In genomic region chr9:134802201-134802795, GRCh38 we compare ENCODE assay signal across 24 cellular contexts.
"Had no signal": no experiment of that assay in that cellular context is flagged by ENCODE, and none has a peak within 500 bp of the region (broad histone marks: within the 10 kb centered on the region; RNA-seq: fewer than 3 reads in every experiment).

No MANE protein-coding gene starts in this region.

- H3K36me3 Mint-ChIP-seq: activated CD8-positive, alpha-beta memory T cell treated with anti-CD3 and anti-CD28 coated beads, Interleukin-2, amount 10 ng/mL, durations not matched to agents 7 days and 5 days; activated naive CD4-positive, alpha-beta T cell treated with anti-CD3 and anti-CD28 coated beads, Interleukin-2, amount 10 ng/mL, durations not matched to agents 7 days and 5 days had no signal

- H3K4me3 ChIP-seq: coronary artery, esophagus squamous epithelium, gastrocnemius medialis, right lobe of liver, skin epidermis had no signal

- H3K27ac Mint-ChIP-seq: activated CD4-positive, alpha-beta T cell treated with anti-CD3 and anti-CD28 coated beads, Interleukin-2, amount 10 ng/mL, durations not matched to agents 7 days and 5 days; activated CD8-positive, alpha-beta memory T cell treated with anti-CD3 and anti-CD28 coated beads, Interleukin-2, amount 10 ng/mL, durations not matched to agents 7 days and 5 days; activated CD8-positive, alpha-beta T cell treated with anti-CD3 and anti-CD28 coated beads for 36 hours; activated naive CD4-positive, alpha-beta T cell treated with anti-CD3 and anti-CD28 coated beads, Interleukin-2, amount 10 ng/mL, durations not matched to agents 7 days and 5 days; T-helper 2 cell treated with Interferon-gamma antibody and Interleukin-4, amounts not matched to agents 5 μg/mL and 100 μg/mL, for 36 hours had no signal

- H3K4me1 Mint-ChIP-seq: activated CD4-positive, alpha-beta T cell treated with anti-CD3 and anti-CD28 coated beads, Interleukin-2, amount 10 ng/mL, durations not matched to agents 7 days and 5 days; activated CD8-positive, alpha-beta memory T cell treated with anti-CD3 and anti-CD28 coated beads, Interleukin-2, amount 10 ng/mL, durations not matched to agents 7 days and 5 days; activated naive CD4-positive, alpha-beta T cell treated with anti-CD3 and anti-CD28 coated beads, Interleukin-2, amount 10 ng/mL, durations not matched to agents 7 days and 5 days had no signal

- ATAC-seq: activated CD8-positive, alpha-beta memory T cell treated with anti-CD3 and anti-CD28 coated beads, Interleukin-2, amount 10 ng/mL, durations not matched to agents 7 days and 5 days; activated CD8-positive, alpha-beta T cell treated with anti-CD3 and anti-CD28 coated beads for 36 hours; gastrocnemius medialis; left cardiac atrium; right lobe of liver had no signal

- H3K4me1 ChIP-seq: parathyroid adenoma, right lobe of liver had no signal

- H3K9me3 Mint-ChIP-seq: activated CD4-positive, alpha-beta T cell treated with anti-CD3 and anti-CD28 coated beads, Interleukin-2, amount 10 ng/mL, durations not matched to agents 7 days and 5 days; activated CD8-positive, alpha-beta T cell treated with anti-CD3 and anti-CD28 coated beads for 36 hours; activated naive CD4-positive, alpha-beta T cell treated with anti-CD3 and anti-CD28 coated beads, Interleukin-2, amount 10 ng/mL, durations not matched to agents 7 days and 5 days; nephron; T-helper 2 cell treated with Interferon-gamma antibody and Interleukin-4, amounts not matched to agents 5 μg/mL and 100 μg/mL, for 36 hours had no signal

- H3K4me3 Mint-ChIP-seq: activated CD4-positive, alpha-beta T cell treated with anti-CD3 and anti-CD28 coated beads, Interleukin-2, amount 10 ng/mL, durations not matched to agents 7 days and 5 days; activated CD8-positive, alpha-beta memory T cell treated with anti-CD3 and anti-CD28 coated beads, Interleukin-2, amount 10 ng/mL, durations not matched to agents 7 days and 5 days; activated CD8-positive, alpha-beta T cell treated with anti-CD3 and anti-CD28 coated beads for 36 hours; activated naive CD4-positive, alpha-beta T cell treated with anti-CD3 and anti-CD28 coated beads, Interleukin-2, amount 10 ng/mL, durations not matched to agents 7 days and 5 days; nephron; T-helper 2 cell treated with Interferon-gamma antibody and Interleukin-4, amounts not matched to agents 5 μg/mL and 100 μg/mL, for 36 hours had no signal

- H2AFZ ChIP-seq: parathyroid adenoma had no signal

- H3K27me3 ChIP-seq: esophagus squamous epithelium, gastrocnemius medialis, right lobe of liver had no signal

- FAIRE-seq: islet of Langerhans had no signal

- H3K9me3 ChIP-seq: esophagus squamous epithelium, gastrocnemius medialis, right lobe of liver had no signal

- DNase-seq: activated CD4-positive, alpha-beta T cell treated with anti-CD3 and anti-CD28 coated beads, Interleukin-2, amount 10 ng/mL, durations not matched to agents 7 days and 5 days; activated CD4-positive, CD25-positive, alpha-beta regulatory T cell treated with anti-CD3 and anti-CD28 coated beads, Interleukin-2, amount 50 U/mL, for 72 hours; activated CD8-positive, alpha-beta memory T cell treated with anti-CD3 and anti-CD28 coated beads, Interleukin-2, amount 10 ng/mL, durations not matched to agents 7 days and 5 days; activated CD8-positive, alpha-beta T cell treated with anti-CD3 and anti-CD28 coated beads for 36 hours; activated effector memory CD4-positive, alpha-beta T cell treated with anti-CD3 and anti-CD28 coated beads, Interleukin-2, amount 50 U/mL, for 16 hours; activated naive CD4-positive, alpha-beta T cell treated with anti-CD3 and anti-CD28 coated beads, Interleukin-2, amount 10 ng/mL, durations not matched to agents 7 days and 5 days; activated T-cell treated with anti-CD3 and anti-CD28 coated beads for 4 hours; amygdala; esophagus squamous epithelium; gastrocnemius medialis; hypothalamus; left cardiac atrium; mesenchymal stem cell; nucleus accumbens; right lobe of liver; stimulated activated CD4-positive, alpha-beta T cell treated with anti-CD3 and anti-CD28 coated beads, Interleukin-2, amount 100 ng/mL, for 24 hours; stimulated activated naive CD4-positive, alpha-beta T cell treated with Interleukin-2 at 50 U/mL for 16 hours had no signal

- H3K79me2 ChIP-seq: parathyroid adenoma had no signal

- H3K9ac ChIP-seq: parathyroid adenoma had no signal

- H3K27ac ChIP-seq: coronary artery, esophagus squamous epithelium, gastrocnemius medialis, parathyroid adenoma, right lobe of liver, VCaP had no signal

- H3K36me3 ChIP-seq: gastrocnemius medialis, right lobe of liver had no signal
